Comparison of ENCODE assay signal across 8 cellular contexts in the genomic region with DNA sequence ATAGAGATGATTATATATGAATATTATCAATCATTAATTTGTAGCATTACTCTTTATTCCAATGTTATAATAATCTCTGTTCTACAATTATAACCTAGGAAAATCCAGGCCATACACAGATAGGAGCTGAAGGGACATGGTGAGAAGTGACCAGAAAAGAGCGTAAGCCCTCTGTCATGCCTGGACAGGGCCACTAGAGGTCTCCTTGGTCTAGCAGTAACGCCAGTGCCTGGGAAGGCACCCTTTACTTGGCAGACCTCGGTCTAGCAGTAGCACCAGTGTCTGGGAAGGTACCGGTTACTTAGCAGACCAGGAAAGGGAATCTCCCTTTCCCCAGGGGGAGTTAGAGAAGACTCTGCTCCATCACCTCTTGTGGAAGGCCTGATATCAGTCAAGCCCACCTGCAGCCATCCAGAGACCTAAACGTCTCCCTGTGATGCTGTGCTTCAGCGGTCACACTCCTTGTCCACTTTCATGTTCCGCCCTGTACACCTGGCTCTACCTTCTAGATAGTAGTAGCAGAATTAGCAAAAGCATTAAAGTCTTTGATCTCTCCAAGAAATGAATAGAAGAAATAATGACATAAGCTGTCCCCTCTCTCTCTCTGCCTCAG.
A peak's percentile ranks its signal among the peaks of the same experiment; 100 is the strongest.
DNase-seq lines count a peak whose midpoint lies in the region; ATAC-seq, FAIRE-seq and TF ChIP-seq lines count a peak whose summit lies in the region.

No MANE protein-coding gene starts in this region.

- CTCF ChIA-PET in Panc1 (lab: Charles Lee), result interaction anchor here (1.3 kb wide), 1 partner anchor 10 kb away, joined by 5 read pairs; no protein-coding TSS in a partner anchor

- no TSS peak for BruUV-seq in Panc1 (replicated peaks; lab: Mats Ljungman, UMichigan)

- H3K27me3 ChIP-seq in Panc1 (ENCODE audit: control insufficient read depth, insufficient read depth, low read length), result no peaks in the 10 kb centered on the region
- no peaks in the 10 kb centered on the region for H3K27me3 ChIP-seq in neural progenitor cell

- no peak overlapping the region for H3K27ac Mint-ChIP-seq in neural progenitor cell

- H3K27me3 Mint-ChIP-seq in neural progenitor cell (ENCODE audit: insufficient read depth, low read depth), result no peaks in the 10 kb centered on the region

- peak; percentile 12 for DNase-seq in Panc1 (ENCODE audit: low read depth, low spot score)
- peak; percentile 82 for DNase-seq in neural progenitor cell (ENCODE audit: low spot score)
- no peak for DNase-seq in DMS153 treated with DMSO at 0.1 percent for 48 hours (lab: John Stamatoyannopoulos, UW; ENCODE audit: unreplicated experiment)
- DNase-seq in GOT3 (lab: John Stamatoyannopoulos, UW), result no peak

- no peaks in the 10 kb centered on the region for H3F3A ChIP-seq in neural progenitor cell (ENCODE audit: low read depth)

- H4K20me1 ChIP-seq in neural progenitor cell (ENCODE audit: low read depth), result no peaks in the 10 kb centered on the region

- intact Hi-C loops in Panc1 (cut with micrococcal nuclease; ENCODE audit: unreplicated experiment), result loop anchor here (2.0 to 5.0 kb wide), 2 partner anchors 448 to 966 kb away; a partner anchor contains a TSS

- TF ChIP-seq CTCF in Panc1 (IDR thresholded peaks at IDR 0.05) (peak; percentile 78), neural progenitor cell (IDR thresholded peaks at IDR 0.05) (peak; percentile 77)

- H3K9ac ChIP-seq in neural progenitor cell, result no peak overlapping the region

- H3K9me3 ChIP-seq in Panc1 (ENCODE audit: control insufficient read depth, insufficient read depth, low read depth, low read length), result no peaks in the 10 kb centered on the region
- no peaks in the 10 kb centered on the region for H3K9me3 ChIP-seq in neural progenitor cell (ENCODE audit: low read depth)

- H3K27ac ChIP-seq in Panc1 (ENCODE audit: low read length), result no peak overlapping the region
- no peak overlapping the region for H3K27ac ChIP-seq in neural progenitor cell

- ATAC-seq in GM19452 (IDR thresholded peaks at IDR 0.05; ENCODE audit: unreplicated experiment), result peak; percentile 98
- peak; percentile 76 for ATAC-seq in HG03196 (IDR thresholded peaks at IDR 0.05; ENCODE audit: unreplicated experiment)
- ATAC-seq in Panc1, result peak; percentile 94

- H3K79me2 ChIP-seq in neural progenitor cell (ENCODE audit: low read depth), result no peaks in the 10 kb centered on the region

- H3K4me2 ChIP-seq in neural progenitor cell, result no peak overlapping the region

- in situ Hi-C loops in Panc1 (cut with HindIII; ENCODE audit: low pct_unique_long_range_greater_than_20kb, low sequenced_read_pairs), result no loop called here

- H3K4me3 ChIP-seq in Panc1 (ENCODE audit: low read depth in 2 of 2, low read length in 2 of 2) (no peak overlapping the region), neural progenitor cell (no peak overlapping the region)

- no peaks in the 10 kb centered on the region for H3K36me3 Mint-ChIP-seq in neural progenitor cell

- FAIRE-seq in G401.6 (lab: Jason Lieb, UNC) (peak; percentile 84), endometrium (lab: Jason Lieb, UNC) (peak; percentile 15)

- no peaks in the 10 kb centered on the region for H3K4me1 Mint-ChIP-seq in neural progenitor cell

- no peak overlapping the region for H3K4me3 Mint-ChIP-seq in neural progenitor cell

- POLR2A ChIA-PET in Panc1 (lab: Charles Lee), result interaction anchor here (0.7 kb wide), 1 partner anchor 283 kb away, joined by 3 read pairs; no protein-coding TSS in a partner anchor

- peak overlapping the region; percentile 96 for H2AFZ ChIP-seq in neural progenitor cell (replicated peaks)

- H3K4me1 ChIP-seq in Panc1 (ENCODE audit: control insufficient read depth, insufficient read depth, low read length) (no peaks in the 10 kb centered on the region), neural progenitor cell (peaks cover 6% of the 10 kb centered on the region)

- H3K36me3 ChIP-seq in Panc1 (ENCODE audit: control insufficient read depth, insufficient read depth, low read length), result no peaks in the 10 kb centered on the region
- no peaks in the 10 kb centered on the region for H3K36me3 ChIP-seq in neural progenitor cell

- peaks cover 6% of the 10 kb centered on the region for H3K9me3 Mint-ChIP-seq in neural progenitor cell

Comparison
In these comparisons a context has a peak if more than half of its experiments do, and no peak if none do; other contexts are left out.
1. DNase-seq: peak in Panc1 (single experiment) and neural progenitor cell (single experiment); none in DMS153 treated with DMSO at 0.1 percent for 48 hours (single experiment) and GOT3 (single experiment).
2. Peak in every context shown above with its lines, with median percentiles within 50 percentile points of each other: ATAC-seq.